In genomic region chr11:66143264-66143566, GRCh38 we compare ENCODE assay signal across 1 cellular context.
TF ChIP-seq lines count a peak whose summit lies in the region.

No MANE protein-coding gene starts in this region.

TF ChIP-seq in IMR-90, 13 proteins besides CTCF, POLR2A, EP300 and RAD21 (continued from another document):
- no peak for TF ChIP-seq SMC3 (IDR thresholded peaks at IDR 0.05; ENCODE audit: low read depth, low read length)
- no peak for TF ChIP-seq RFX5 (IDR thresholded peaks at IDR 0.05; ENCODE audit: low read depth, low read length)
- no peak for TF ChIP-seq USF2 (IDR thresholded peaks at IDR 0.05; ENCODE audit: low read depth, low read length)
- no peak for TF ChIP-seq MAFK (IDR thresholded peaks at IDR 0.05; ENCODE audit: low read depth, low read length)
- TF ChIP-seq NFE2L2 (IDR thresholded peaks at IDR 0.05; ENCODE audit: low read depth, low read length) = no peak
